In genomic region chr11:3840870-3841425, GRCh38 we compare ENCODE assay signal across 8 cellular contexts. TPM values are rescaled to one million over a fixed set of nuclear protein-coding genes. Genes with fewer than 3 reads are reported as not detected.
DNase-seq lines count a peak whose midpoint lies in the region; ATAC-seq and TF ChIP-seq lines count a peak whose summit lies in the region.

Gene RHOG, minus strand, starts transcription at chr11:3840959. Its CDS starts 12,821 bp downstream, at chr11:3828138.

- H3K27ac Mint-ChIP-seq in CD4-positive, alpha-beta T cell: peak within 1 kb of the TSS; percentile 95
- H3K27ac Mint-ChIP-seq in activated T-helper 2 cell treated with anti-CD3 and anti-CD28 coated beads, Interferon-gamma antibody, Interleukin-2, Interleukin-4, amounts not matched to agents 10 μg/mL and 5 μg/mL and 100 μg/mL, durations not matched to agents 14 hours and 24 hours and 36 hours: peak within 1 kb of the TSS; percentile 88

- CTCF ChIA-PET in CD4-positive, alpha-beta T cell (lab: Charles Lee): interaction anchor here (0.9 to 10.7 kb wide), 18 partner anchors 10 to 232 kb away, joined by 3 to 216 read pairs (median 5); partner anchors contain the start of genes NUP98, PGAP2 and STIM1

- no peaks in the 10 kb centered on the region for H3K27me3 Mint-ChIP-seq in CD4-positive, alpha-beta T cell
- no peaks in the 10 kb centered on the region for H3K27me3 Mint-ChIP-seq in activated T-helper 2 cell treated with anti-CD3 and anti-CD28 coated beads, Interferon-gamma antibody, Interleukin-2, Interleukin-4, amounts not matched to agents 10 μg/mL and 5 μg/mL and 100 μg/mL, durations not matched to agents 14 hours and 24 hours and 36 hours (ENCODE audit: low read depth)

- H3K36me3 ChIP-seq in neural cell (ENCODE audit: insufficient read depth, low read length): no peaks in the 10 kb centered on the region

- H3K27me3 ChIP-seq in CD4-positive, alpha-beta T cell (ENCODE audit: control insufficient read depth, insufficient read depth, low read length): no peaks in the 10 kb centered on the region
- no peaks in the 10 kb centered on the region for H3K27me3 ChIP-seq in neural cell (ENCODE audit: insufficient read depth, low read depth, low read length)

- DNase-seq in CD4-positive, alpha-beta T cell: peak in 4 of 10 experiments; percentile 57 to 60 (median 58)
- DNase-seq in NOMO-1 (lab: John Stamatoyannopoulos, UW; ENCODE audit: unreplicated experiment in 2 of 2): peak; percentile 88 to 95
- no peak for DNase-seq in activated T-helper 2 cell treated with anti-CD3 and anti-CD28 coated beads, Interferon-gamma antibody, Interleukin-2, Interleukin-4, amounts not matched to agents 10 μg/mL and 5 μg/mL and 100 μg/mL, durations not matched to agents 14 hours and 24 hours and 36 hours (ENCODE audit: low spot score)
- peak; percentile 87 to 92 for DNase-seq in foreskin fibroblast
- DNase-seq in SW480 (ENCODE audit: low spot score): no peak

- H3K4me3 ChIP-seq in foreskin fibroblast (ENCODE audit: low read depth in 1 of 2, low read length in 2 of 2) (peak within 1 kb of the TSS; percentile 84 to 86), neural cell (ENCODE audit: low read length) (peak within 1 kb of the TSS; percentile 65)

- H3K9ac ChIP-seq in neural cell (ENCODE audit: low read length): peak within 1 kb of the TSS; percentile 57

- peak within 1 kb of the TSS; percentile 27 for H2AFZ ChIP-seq in neural cell (ENCODE audit: low read depth, low read length)

- H3K36me3 Mint-ChIP-seq in CD4-positive, alpha-beta T cell (ENCODE audit: low read depth): peaks cover 27% of the 10 kb centered on the region
- H3K36me3 Mint-ChIP-seq in activated T-helper 2 cell treated with anti-CD3 and anti-CD28 coated beads, Interferon-gamma antibody, Interleukin-2, Interleukin-4, amounts not matched to agents 10 μg/mL and 5 μg/mL and 100 μg/mL, durations not matched to agents 14 hours and 24 hours and 36 hours (ENCODE audit: low read depth): peaks cover 35% of the 10 kb centered on the region

- no peak for TF ChIP-seq EP300 in neural cell (conservative IDR thresholded peaks at IDR 0.05; ENCODE audit: poor library complexity, severe bottlenecking)

- POLR2A ChIA-PET in CD4-positive, alpha-beta T cell (lab: Charles Lee): interaction anchor here (0.8 to 15.1 kb wide), 40 partner anchors 9 to 257 kb away, joined by 3 to 577 read pairs (median 6); partner anchors contain the start of genes NUP98, PGAP2, RRM1 and STIM1

- intact Hi-C loops in CD4-positive, alpha-beta T cell (cut with DNase I, micrococcal nuclease): loop anchor here (1.0 to 2.0 kb wide), 3 partner anchors 13 to 44 kb away; partner anchors contain the start of genes NUP98 (in 1 of the 2) and STIM1 (in 1 of the 2)
- intact Hi-C loops in activated T-helper 2 cell treated with anti-CD3 and anti-CD28 coated beads, Interferon-gamma antibody, Interleukin-2, Interleukin-4, amounts not matched to agents 10 μg/mL and 5 μg/mL and 100 μg/mL, durations not matched to agents 14 hours and 24 hours and 36 hours (cut with micrococcal nuclease): loop anchor here (1.0 to 2.0 kb wide), 4 partner anchors 13 to 253 kb away; partner anchors contain the start of genes NUP98 and RRM1

- H4K20me1 ChIP-seq in neural cell (ENCODE audit: insufficient read depth): no peaks in the 10 kb centered on the region

- TF ChIP-seq CTCF in CD4-positive, alpha-beta T cell (IDR thresholded peaks at IDR 0.05): no peak
- no peak for TF ChIP-seq CTCF in foreskin fibroblast (IDR thresholded peaks at IDR 0.05; ENCODE audit: low read depth, low read length)
- TF ChIP-seq CTCF in neural cell (IDR thresholded peaks at IDR 0.05; ENCODE audit: poor library complexity, severe bottlenecking): no peak

- no peaks in the 10 kb centered on the region for H3K9me3 Mint-ChIP-seq in CD4-positive, alpha-beta T cell
- H3K9me3 Mint-ChIP-seq in activated T-helper 2 cell treated with anti-CD3 and anti-CD28 coated beads, Interferon-gamma antibody, Interleukin-2, Interleukin-4, amounts not matched to agents 10 μg/mL and 5 μg/mL and 100 μg/mL, durations not matched to agents 14 hours and 24 hours and 36 hours: no peaks in the 10 kb centered on the region

- ATAC-seq in CD4-positive, alpha-beta T cell (ENCODE audit: poor library complexity): no peak
- ATAC-seq in GM19023 (IDR thresholded peaks at IDR 0.05; ENCODE audit: unreplicated experiment) (peak; percentile 59), HG03139 (IDR thresholded peaks at IDR 0.05; ENCODE audit: unreplicated experiment) (peak; percentile 27)

- peak within 1 kb of the TSS; percentile 97 for H3K4me3 Mint-ChIP-seq in CD4-positive, alpha-beta T cell
- H3K4me3 Mint-ChIP-seq in activated T-helper 2 cell treated with anti-CD3 and anti-CD28 coated beads, Interferon-gamma antibody, Interleukin-2, Interleukin-4, amounts not matched to agents 10 μg/mL and 5 μg/mL and 100 μg/mL, durations not matched to agents 14 hours and 24 hours and 36 hours (ENCODE audit: low read depth): peak within 1 kb of the TSS; percentile 98

- peaks cover 60% of the 10 kb centered on the region for H3K4me1 Mint-ChIP-seq in CD4-positive, alpha-beta T cell (ENCODE audit: low read depth)
- H3K4me1 Mint-ChIP-seq in activated T-helper 2 cell treated with anti-CD3 and anti-CD28 coated beads, Interferon-gamma antibody, Interleukin-2, Interleukin-4, amounts not matched to agents 10 μg/mL and 5 μg/mL and 100 μg/mL, durations not matched to agents 14 hours and 24 hours and 36 hours (ENCODE audit: low read depth): peaks cover 55% of the 10 kb centered on the region

- peak within 1 kb of the TSS; percentile 97 for H3K27ac ChIP-seq in CD4-positive, alpha-beta T cell (ENCODE audit: low read depth, low read length)
- no peak within 1 kb of the TSS for H3K27ac ChIP-seq in neural cell (ENCODE audit: low read length)

- no peaks in the 10 kb centered on the region for H3K79me2 ChIP-seq in neural cell (replicated peaks; ENCODE audit: insufficient read depth, low read length)

- H3K9me2 ChIP-seq in neural cell (ENCODE audit: insufficient read depth, low read length): no peaks in the 10 kb centered on the region

- H3K4me2 ChIP-seq in neural cell (ENCODE audit: low read length): no peak within 1 kb of the TSS

- H3F3A ChIP-seq in neural cell (ENCODE audit: insufficient read depth, low read length, poor library complexity, severe bottlenecking): no peaks in the 10 kb centered on the region

- TF ChIP-seq RAD21 in neural cell (conservative IDR thresholded peaks at IDR 0.05): no peak

- H3K9me3 ChIP-seq in CD4-positive, alpha-beta T cell (ENCODE audit: control insufficient read depth, low read length): no peaks in the 10 kb centered on the region
- no peaks in the 10 kb centered on the region for H3K9me3 ChIP-seq in neural cell (ENCODE audit: low read length)

TF ChIP-seq in neural cell, 6 proteins besides CTCF, POLR2A, EP300 and RAD21:
- TF ChIP-seq EZH2 (IDR thresholded peaks at IDR 0.05; ENCODE audit: borderline replicate concordance, insufficient read depth, low read length, poor library complexity, severe bottlenecking): no peak
- no peak for TF ChIP-seq MXI1 (conservative IDR thresholded peaks at IDR 0.05; ENCODE audit: poor library complexity, severe bottlenecking)
- no peak for TF ChIP-seq TAF1 (IDR thresholded peaks at IDR 0.05; ENCODE audit: low read depth)
- no peak for TF ChIP-seq SMC3 (conservative IDR thresholded peaks at IDR 0.05; ENCODE audit: poor library complexity)
- no peak for TF ChIP-seq REST (IDR thresholded peaks at IDR 0.05; ENCODE audit: borderline replicate concordance)
- no peak for TF ChIP-seq POLR2AphosphoS5 (IDR thresholded peaks at IDR 0.05)
TF ChIP-seq in neural cell: peak in this region for 0.

RNA-seq across cellular contexts. Expression of gene RHOG, which starts in this region (rescaled TPM):
- 100 to 1,000 TPM; 101 to 106 TPM for total RNA-seq in CD4-positive, alpha-beta T cell
- 174 and 177 TPM in 2 replicates for total RNA-seq in activated T-helper 2 cell treated with anti-CD3 and anti-CD28 coated beads, Interferon-gamma antibody, Interleukin-2, Interleukin-4, amounts not matched to agents 10 μg/mL and 5 μg/mL and 100 μg/mL, durations not matched to agents 14 hours and 24 hours and 36 hours
- polyA plus RNA-seq in neural cell: not detected in 2 replicates
- 0.81 and 1.2 TPM in 2 replicates for polyA minus RNA-seq in neural cell

Comparison
In these comparisons a context has a peak if more than half of its experiments do, and no peak if none do; other contexts are left out.
1. DNase-seq: peak in NOMO-1 (2 of 2) and foreskin fibroblast (2 of 2); none in activated T-helper 2 cell treated with anti-CD3 and anti-CD28 coated beads, Interferon-gamma antibody, Interleukin-2, Interleukin-4, amounts not matched to agents 10 μg/mL and 5 μg/mL and 100 μg/mL, durations not matched to agents 14 hours and 24 hours and 36 hours (single experiment) and SW480 (single experiment).